ENCODE assay signal across 8 cellular contexts in genomic region chr2:166494140-166494544, GRCh38. TPM values are rescaled to one million over a fixed set of nuclear protein-coding genes. Genes with fewer than 3 reads are reported as not detected.
DNase-seq lines count a peak whose midpoint lies in the region; ATAC-seq and TF ChIP-seq lines count a peak whose summit lies in the region.

Gene SCN7A, minus strand, starts transcription at chr2:166494249. Its CDS starts 16,553 bp downstream, at chr2:166477696.

- H3K27ac Mint-ChIP-seq in Caco-2 (ENCODE audit: unreplicated experiment) = no peak within 1 kb of the TSS

- CTCF ChIA-PET in Caco-2 (lab: Charles Lee) = no interaction called here

- no peaks in the 10 kb centered on the region for H3K9me3 Mint-ChIP-seq in Caco-2 (ENCODE audit: unreplicated experiment)

- H3K4me1 ChIP-seq in Caco-2 (peaks cover 7% of the 10 kb centered on the region), neuron (ENCODE audit: insufficient read depth, low read length) (peaks cover 13% of the 10 kb centered on the region)

- no TSS peak for BruUV-seq in Caco-2 (replicated peaks; lab: Mats Ljungman, UMichigan)

- no peak for TF ChIP-seq CTCF in Caco-2 (IDR thresholded peaks at IDR 0.05; ENCODE audit: insufficient read depth in 1 of 2, low read depth in 1 of 2, low read length in 1 of 2, severe bottlenecking in 1 of 2, unreplicated experiment in 1 of 2)
- TF ChIP-seq CTCF in fibroblast of the aortic adventitia (IDR thresholded peaks at IDR 0.05; ENCODE audit: insufficient read depth, low read length) = no peak

- H3K4me3 Mint-ChIP-seq in Caco-2 (ENCODE audit: unreplicated experiment) = peak within 1 kb of the TSS; percentile 66

- H3K36me3 ChIP-seq in Caco-2 (ENCODE audit: control insufficient read depth, insufficient read depth, low read length) = no peaks in the 10 kb centered on the region
- no peaks in the 10 kb centered on the region for H3K36me3 ChIP-seq in neuron (ENCODE audit: insufficient read depth, low read length)

- intact Hi-C loops in Caco-2 (cut with micrococcal nuclease; ENCODE audit: unreplicated experiment) = loop anchor here (5.0 kb wide), 1 partner anchor 177 kb away; no protein-coding TSS in a partner anchor

- POLR2A ChIA-PET in Caco-2 (lab: Charles Lee) = no interaction called here

- no peaks in the 10 kb centered on the region for H3K9me3 ChIP-seq in Caco-2
- no peaks in the 10 kb centered on the region for H3K9me3 ChIP-seq in neuron (ENCODE audit: low read length)

- H3K27me3 ChIP-seq in Caco-2 (replicated peaks; ENCODE audit: control insufficient read depth, insufficient read depth, low read length) (no peaks in the 10 kb centered on the region), neuron (ENCODE audit: insufficient read depth, low read length) (no peaks in the 10 kb centered on the region)

- H3K27me3 Mint-ChIP-seq in Caco-2 (ENCODE audit: insufficient read depth, unreplicated experiment) = peaks cover 4% of the 10 kb centered on the region

- H3K36me3 Mint-ChIP-seq in Caco-2 (ENCODE audit: insufficient read depth, unreplicated experiment) = no peaks in the 10 kb centered on the region

- peaks cover 7% of the 10 kb centered on the region for H3K4me1 Mint-ChIP-seq in Caco-2 (ENCODE audit: low read depth, unreplicated experiment)

- H2AFZ ChIP-seq in neuron (ENCODE audit: low read depth, low read length) = peak within 1 kb of the TSS; percentile 41

- H3K4me3 ChIP-seq in Caco-2 (ENCODE audit: low read depth, low read length) (no peak within 1 kb of the TSS), fibroblast of the aortic adventitia (ENCODE audit: low read depth, low read length) (peak within 1 kb of the TSS; percentile 13), neuron (ENCODE audit: low read length) (peak within 1 kb of the TSS; percentile 40)

- ATAC-seq in HG03432 (IDR thresholded peaks at IDR 0.05; ENCODE audit: unreplicated experiment) = no peak
- no peak for ATAC-seq in HG03135 (IDR thresholded peaks at IDR 0.05; ENCODE audit: unreplicated experiment)

- DNase-seq in Caco-2 (peak; percentile 39 to 58), NCI-H774 (lab: John Stamatoyannopoulos, UW) (peak; percentile 40), fibroblast of the aortic adventitia (ENCODE audit: low read depth) (peak; percentile 5), T-helper 9 cell (no peak)
- DNase-seq in activated CD4-positive, CD25-positive, alpha-beta regulatory T cell (lab: John Stamatoyannopoulos, UW) = no peak

RNA-seq across cellular contexts. Expression of gene SCN7A, which starts in this region (rescaled TPM):
- total RNA-seq in Caco-2 (2022) (0.23 and 0.27 TPM in 2 replicates), fibroblast of the aortic adventitia (ENCODE audit: low replicate concordance) (under 0.01 and 4.7 TPM in 2 replicates)

Comparison
In these comparisons a context has a peak if more than half of its experiments do, and no peak if none do; other contexts are left out.
1. Peak in DNase-seq in Caco-2; RNA of the gene not detected or under 1 TPM.
2. DNase-seq: peak in NCI-H774 (single experiment) and fibroblast of the aortic adventitia (single experiment); none in T-helper 9 cell (single experiment) and activated CD4-positive, CD25-positive, alpha-beta regulatory T cell (0 of 4).